8 cellular contexts compared by ENCODE assay signal in genomic region chr17:81254955-81255717, GRCh38. TPM values are rescaled to one million over a fixed set of nuclear protein-coding genes. Genes with fewer than 3 reads are reported as not detected.
A peak's percentile ranks its signal among the peaks of the same experiment; 100 is the strongest.
DNase-seq lines count a peak whose midpoint lies in the region; TF ChIP-seq lines count a peak whose summit lies in the region.

No MANE protein-coding gene starts in this region.

- POLR2A ChIA-PET in AG04449 (lab: Yijun Ruan, JAX), result interaction anchor here (0.6 to 1.2 kb wide), 5 partner anchors 21 to 252 kb away, joined by 3 to 4 read pairs (median 3); no protein-coding TSS in a partner anchor

- CTCF ChIA-PET in AG04449 (lab: Yijun Ruan, JAX), result interaction anchor here (0.7 to 11.6 kb wide), 17 partner anchors 9 to 346 kb away, joined by 3 to 188 read pairs (median 4); partner anchors contain the start of genes BAHCC1, NDUFAF8 and TEPSIN

- peaks cover 4% of the 10 kb centered on the region for H3K27me3 Mint-ChIP-seq in neural crest cell (ENCODE audit: low read depth)

- peak overlapping the region; percentile 71 for H3K4me3 Mint-ChIP-seq in neural crest cell

- H3K4me3 ChIP-seq in AG04449 (ENCODE audit: low read depth, low read length), result no peak overlapping the region
- peak overlapping the region in 2 of 4 experiments; percentile 17 to 23 for H3K4me3 ChIP-seq in fibroblast of lung (replicated peaks in 1 of 4; ENCODE audit: control extremely low read depth in 1 of 4, insufficient read depth in 1 of 4, low read depth in 3 of 4, low read length in 4 of 4)

- peaks cover 21% of the 10 kb centered on the region for H3K36me3 ChIP-seq in fibroblast of lung (ENCODE audit: control insufficient read depth, insufficient read depth, low read length)

- no peaks in the 10 kb centered on the region for H4K20me1 ChIP-seq in fibroblast of lung (ENCODE audit: control insufficient read depth, extremely low read depth, insufficient read depth, low read length)

- H3K9me3 ChIP-seq in fibroblast of lung (ENCODE audit: control insufficient read depth, insufficient read depth, low read depth, low read length), result no peaks in the 10 kb centered on the region

- peaks cover 29% of the 10 kb centered on the region for H3K4me1 Mint-ChIP-seq in neural crest cell

- peak overlapping the region; percentile 78 for H3K4me2 ChIP-seq in fibroblast of lung (ENCODE audit: extremely low read depth, insufficient read depth, low read length)

- no peaks in the 10 kb centered on the region for H3K9me3 Mint-ChIP-seq in neural crest cell

- no peak overlapping the region for H3K27ac ChIP-seq in fibroblast of lung (ENCODE audit: insufficient read depth, low read length)

- no peak overlapping the region for H3K27ac Mint-ChIP-seq in neural crest cell (ENCODE audit: unreplicated experiment)

- H3K9ac ChIP-seq in fibroblast of lung (ENCODE audit: insufficient read depth, low read length), result no peak overlapping the region

- H2AFZ ChIP-seq in fibroblast of lung (ENCODE audit: low read length), result no peak overlapping the region

- no peak for DNase-seq in AG04449 (ENCODE audit: low read depth, low spot score)
- peak; percentile 61 for DNase-seq in LHCN-M2 (ENCODE audit: low read depth)
- DNase-seq in SK-MEL-5 (ENCODE audit: low read depth, low spot score), result peak; percentile 72
- DNase-seq in fibroblast of lung (ENCODE audit: low read depth in 2 of 2), result peak; percentile 77 to 91
- DNase-seq in neural crest cell (ENCODE audit: low read depth, low spot score), result peak; percentile 63
- DNase-seq in H4 (ENCODE audit: low spot score), result no peak
- no peak for DNase-seq in GM10266 (ENCODE audit: extremely low spot score)
- DNase-seq in activated effector memory CD4-positive, alpha-beta T cell treated with Interleukin-2 at 50 U/mL for 16 hours, result no peak

- in situ Hi-C loops in SK-MEL-5 (cut with HindIII; ENCODE audit: low pct_unique_long_range_greater_than_20kb, low sequenced_read_pairs), result no loop called here

- peak; percentile 80 for TF ChIP-seq CTCF in AG04449 (IDR thresholded peaks at IDR 0.05; ENCODE audit: insufficient read depth, low read length, missing control alignments)
- TF ChIP-seq CTCF in fibroblast of lung (conservative IDR thresholded peaks at IDR 0.05 in 1 of 2, IDR thresholded peaks at IDR 0.05 in 1 of 2; ENCODE audit: low read depth in 1 of 2, low read length in 2 of 2), result peak; percentile 56 to 81
- peak; percentile 53 for TF ChIP-seq CTCF in neural crest cell (conservative IDR thresholded peaks at IDR 0.05)
- TF ChIP-seq CTCF in GM10266 (IDR thresholded peaks at IDR 0.05; ENCODE audit: control insufficient read depth, insufficient read depth, low read depth, missing control alignments), result no peak

- peaks cover 6% of the 10 kb centered on the region for H3K79me2 ChIP-seq in fibroblast of lung (ENCODE audit: control insufficient read depth, insufficient read depth, low read length)

- no peaks in the 10 kb centered on the region for H3K4me1 ChIP-seq in fibroblast of lung (ENCODE audit: control insufficient read depth, extremely low read depth, insufficient read depth, low read length)

- H3K36me3 Mint-ChIP-seq in neural crest cell (ENCODE audit: low read depth), result peaks cover 5% of the 10 kb centered on the region

- no peaks in the 10 kb centered on the region for H3K27me3 ChIP-seq in fibroblast of lung (ENCODE audit: control insufficient read depth, insufficient read depth, low read length)

RNA-seq across cellular contexts. Expression of gene NDUFAF8, which starts 16.0 kb away (rescaled TPM):
- total RNA-seq in LHCN-M2 (2014; rRNA removed), result 39.9 and 47.0 TPM in 2 replicates
- 245 TPM for polyA plus RNA-seq in LHCN-M2 (2012)
- 171 and 174 TPM in 2 replicates for total RNA-seq in SK-MEL-5 (2014; rRNA removed; shearing (Covaris generic))
- polyA plus RNA-seq in SK-MEL-5 (2015; cell fraction: cytosol; rRNA removed), result 131 and 152 TPM in 2 replicates
- 66.0 and 70.9 TPM in 2 replicates for polyA plus RNA-seq in SK-MEL-5 (2015; cell fraction: nucleus; rRNA removed)
- total RNA-seq in fibroblast of lung, result 30.6 and 41.9 TPM in 2 replicates
- polyA plus RNA-seq in fibroblast of lung, result 102 and 111 TPM in 2 replicates
- 146 and 231 TPM in 2 replicates for polyA plus RNA-seq in fibroblast of lung (2012)
- polyA minus RNA-seq in fibroblast of lung (ENCODE audit: low replicate concordance), result 0.85 TPM in 1 of 2 replicates, not detected in the other
- total RNA-seq in neural crest cell, result 54.5 and 68.2 TPM in 2 replicates
- total RNA-seq in H4 (2014; rRNA removed; shearing (Covaris generic)), result 47.4 and 77.7 TPM in 2 replicates

RNA-seq across cellular contexts. Expression of gene TEPSIN, which starts 16.3 kb away (rescaled TPM):
- 27.7 and 30.0 TPM in 2 replicates for total RNA-seq in LHCN-M2 (2014; rRNA removed)
- polyA plus RNA-seq in LHCN-M2 (2012), result 7.1 TPM
- total RNA-seq in SK-MEL-5 (2014; rRNA removed; shearing (Covaris generic)), result 29.8 and 31.7 TPM in 2 replicates
- 39.4 and 44.8 TPM in 2 replicates for polyA plus RNA-seq in SK-MEL-5 (2015; cell fraction: cytosol; rRNA removed)
- 839 and 1,058 TPM in 2 replicates for polyA plus RNA-seq in SK-MEL-5 (2015; cell fraction: nucleus; rRNA removed)
- 11.2 and 11.3 TPM in 2 replicates for total RNA-seq in fibroblast of lung
- polyA plus RNA-seq in fibroblast of lung, result 5.6 and 6.8 TPM in 2 replicates
- 7.2 and 10.4 TPM in 2 replicates for polyA plus RNA-seq in fibroblast of lung (2012)
- polyA minus RNA-seq in fibroblast of lung (ENCODE audit: low replicate concordance), result 4.0 and 15.4 TPM in 2 replicates
- total RNA-seq in neural crest cell, result 36.9 and 40.4 TPM in 2 replicates
- 3.4 and 4.0 TPM in 2 replicates for total RNA-seq in H4 (2014; rRNA removed; shearing (Covaris generic))

RNA-seq across cellular contexts. Expression of gene CEP131, which starts 32.4 kb away (rescaled TPM):
- 16.4 and 18.6 TPM in 2 replicates for total RNA-seq in LHCN-M2 (2014; rRNA removed)
- 10.1 TPM for polyA plus RNA-seq in LHCN-M2 (2012)
- total RNA-seq in SK-MEL-5 (2014; rRNA removed; shearing (Covaris generic)), result 26.4 and 27.0 TPM in 2 replicates
- polyA plus RNA-seq in SK-MEL-5 (2015; cell fraction: cytosol; rRNA removed), result 40.6 and 50.9 TPM in 2 replicates
- polyA plus RNA-seq in SK-MEL-5 (2015; cell fraction: nucleus; rRNA removed), result 105 and 109 TPM in 2 replicates
- 7.4 and 8.5 TPM in 2 replicates for total RNA-seq in fibroblast of lung
- polyA plus RNA-seq in fibroblast of lung, result 2.0 and 3.3 TPM in 2 replicates
- 5.5 and 8.2 TPM in 2 replicates for polyA plus RNA-seq in fibroblast of lung (2012)
- 0.86 and 2.9 TPM in 2 replicates for polyA minus RNA-seq in fibroblast of lung (ENCODE audit: low replicate concordance)
- total RNA-seq in neural crest cell, result 40.7 and 42.5 TPM in 2 replicates
- 5.3 and 11.3 TPM in 2 replicates for total RNA-seq in H4 (2014; rRNA removed; shearing (Covaris generic))

RNA-seq across cellular contexts. Expression of gene SLC38A10, which starts 40.0 kb away (rescaled TPM):
- total RNA-seq in LHCN-M2 (2014; rRNA removed) (81.5 and 86.4 TPM in 2 replicates), fibroblast of lung (53.2 and 60.4 TPM in 2 replicates), neural crest cell (59.6 and 63.3 TPM in 2 replicates)
- 40.5 TPM for polyA plus RNA-seq in LHCN-M2 (2012)
- total RNA-seq in SK-MEL-5 (2014; rRNA removed; shearing (Covaris generic)), result 185 and 189 TPM in 2 replicates
- polyA plus RNA-seq in SK-MEL-5 (2015; cell fraction: cytosol; rRNA removed), result 304 and 381 TPM in 2 replicates
- 306 and 317 TPM in 2 replicates for polyA plus RNA-seq in SK-MEL-5 (2015; cell fraction: nucleus; rRNA removed)
- 17.8 and 23.6 TPM in 2 replicates for polyA plus RNA-seq in fibroblast of lung
- polyA plus RNA-seq in fibroblast of lung (2012), result 34.2 and 48.6 TPM in 2 replicates
- polyA minus RNA-seq in fibroblast of lung (ENCODE audit: low replicate concordance), result 45.3 and 99.0 TPM in 2 replicates
- 40.9 and 67.3 TPM in 2 replicates for total RNA-seq in H4 (2014; rRNA removed; shearing (Covaris generic))

Comparison
In these comparisons a context has a peak if more than half of its experiments do, and no peak if none do; other contexts are left out.
1. DNase-seq: peak in LHCN-M2 (single experiment), SK-MEL-5 (single experiment), fibroblast of lung (2 of 2) and neural crest cell (single experiment); none in AG04449 (single experiment), H4 (single experiment), GM10266 (single experiment) and activated effector memory CD4-positive, alpha-beta T cell treated with Interleukin-2 at 50 U/mL for 16 hours (single experiment).